Comparison of ENCODE assay signal across 15 cellular contexts in the genomic region with DNA sequence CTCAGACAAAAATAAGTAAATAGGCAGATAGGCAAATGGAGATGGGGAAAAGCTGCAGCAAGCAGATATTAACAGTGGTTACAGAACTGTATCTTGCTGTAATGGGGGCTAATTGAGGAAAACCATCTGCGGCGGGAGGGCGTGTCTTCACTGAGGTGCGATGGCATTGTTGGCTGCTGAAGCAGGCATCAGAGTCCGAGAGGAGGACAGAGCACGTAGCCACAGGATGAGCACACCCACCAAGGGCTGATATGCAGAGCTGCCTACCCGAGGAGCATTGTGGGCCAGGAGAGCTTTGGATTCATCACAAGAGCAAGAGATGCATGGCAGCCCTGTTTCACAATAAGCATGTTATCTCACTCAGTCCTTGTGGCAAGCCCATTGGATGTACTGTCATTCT.
DNase-seq lines count a peak whose midpoint lies in the region; TF ChIP-seq lines count a peak whose summit lies in the region.
"Had no signal": no experiment of that assay in that cellular context is flagged by ENCODE, and none has a peak within 500 bp of the region (broad histone marks: within the 10 kb centered on the region; RNA-seq: fewer than 3 reads in every experiment).

No MANE protein-coding gene starts in this region.

- no peak for TF ChIP-seq POLR2A in NB4 (IDR thresholded peaks at IDR 0.05; ENCODE audit: extremely low read depth, insufficient read length)

- TF ChIP-seq CTCF in NB4 (IDR thresholded peaks at IDR 0.05; ENCODE audit: low read depth, low read length), result no peak

- DNase-seq in NCI-H2227 (lab: John Stamatoyannopoulos, UW; ENCODE audit: unreplicated experiment) (peak; percentile 47), NCI-H2227 treated with DMSO at 0.1 percent for 48 hours (lab: John Stamatoyannopoulos, UW) (no peak), NB4 (ENCODE audit: low read depth) (peak; percentile 1), left kidney (ENCODE audit: low read depth, low spot score) (peak; percentile 8), NK-92 (lab: John Stamatoyannopoulos, UW; ENCODE audit: unreplicated experiment) (no peak)
- DNase-seq in activated CD4-positive, alpha-beta T cell treated with anti-CD3 and anti-CD28 coated beads, Interleukin-2, amount 50 U/mL, for 48 hours, result no peak
- DNase-seq: CD4-positive, alpha-beta T cell; CD8-positive, alpha-beta memory T cell; DMS 273 treated with DMSO at 0.1 percent for 48 hours; DMS79; GF-D8; H9; HFFc6 had no signal

- H3K4me3 ChIP-seq in NB4 (ENCODE audit: low read depth, low read length), result no peak overlapping the region
- H3K4me3 ChIP-seq: BLaER1 treated with 17β-estradiol and CSF1 and Interleukin-3, amounts not matched to agents 10 nM and 100 nM; GM23338 had no signal

Comparison
In these comparisons a context has a peak if more than half of its experiments do, and no peak if none do; other contexts are left out.
1. DNase-seq: peak in NCI-H2227 (single experiment), NB4 (single experiment) and left kidney (single experiment); none in NCI-H2227 treated with DMSO at 0.1 percent for 48 hours (single experiment), NK-92 (single experiment) and activated CD4-positive, alpha-beta T cell treated with anti-CD3 and anti-CD28 coated beads, Interleukin-2, amount 50 U/mL, for 48 hours (0 of 2).